ENCODE assay signal across 8 cellular contexts in the genomic region with DNA sequence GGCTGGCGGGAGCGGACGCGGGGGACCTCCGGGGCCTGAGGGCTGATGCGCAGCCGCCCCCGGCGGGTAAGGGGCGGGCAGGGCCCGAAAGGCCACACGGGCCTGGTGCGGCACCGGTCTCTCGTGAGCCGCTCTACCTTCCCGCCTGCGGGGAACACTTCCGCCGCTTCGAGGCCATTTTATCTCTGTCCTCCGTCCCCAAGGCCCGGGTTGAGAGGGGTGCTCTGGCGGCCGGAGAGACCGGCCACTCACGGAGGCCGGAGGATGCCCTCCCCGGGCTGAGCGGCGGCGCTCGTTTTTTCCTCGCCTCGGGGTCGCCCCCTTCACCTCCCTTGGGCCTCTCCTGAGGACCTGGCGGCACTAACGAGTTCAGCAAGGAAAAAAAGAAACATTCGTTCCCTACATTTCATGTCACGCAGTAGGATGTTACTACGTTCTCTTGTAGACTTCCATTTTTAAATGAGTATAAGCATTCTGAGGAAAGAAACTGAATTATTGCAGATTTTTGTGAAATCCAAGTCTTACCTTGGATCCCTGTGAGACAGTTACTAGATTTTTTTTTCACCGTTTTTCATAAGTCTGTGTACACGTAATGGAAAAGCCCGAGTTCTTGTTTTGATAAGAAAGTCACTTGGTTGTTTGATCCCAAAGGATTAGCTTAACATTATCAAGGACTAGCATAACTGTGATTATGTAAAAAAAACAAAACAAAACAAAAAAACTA. TPM values are rescaled to one million over a fixed set of nuclear protein-coding genes. Genes with fewer than 3 reads are reported as not detected.
DNase-seq lines count a peak whose midpoint lies in the region; ATAC-seq and TF ChIP-seq lines count a peak whose summit lies in the region.

No MANE protein-coding gene starts in this region.

- intact Hi-C loops in left ventricle myocardium superior (cut with micrococcal nuclease): no loop called here

- peaks cover 2% of the 10 kb centered on the region for H3K9me3 Mint-ChIP-seq in activated naive CD8-positive, alpha-beta T cell treated with anti-CD3 and anti-CD28 coated beads for 36 hours

- POLR2A ChIA-PET in HEK293T (lab: Yijun Ruan, JAX): interaction anchor here (1.1 to 6.7 kb wide), 10 partner anchors 10 to 101 kb away, joined by 3 to 97 read pairs (median 13); partner anchors contain the start of genes ACAT2, MRPL18, SOD2 and TCP1

- ATAC-seq in left ventricle myocardium superior: peak; percentile 51

- peak overlapping the region; percentile 99 for H3K4me3 ChIP-seq in MG63

- H3K4me1 Mint-ChIP-seq in activated naive CD8-positive, alpha-beta T cell treated with anti-CD3 and anti-CD28 coated beads for 36 hours: peaks cover 43% of the 10 kb centered on the region

- peak overlapping the region; percentile 88 for H3K4me3 Mint-ChIP-seq in activated naive CD8-positive, alpha-beta T cell treated with anti-CD3 and anti-CD28 coated beads for 36 hours

- peak overlapping the region; percentile 90 for H3K27ac Mint-ChIP-seq in activated naive CD8-positive, alpha-beta T cell treated with anti-CD3 and anti-CD28 coated beads for 36 hours

- peak; percentile 51 for DNase-seq in stimulated activated CD4-positive, alpha-beta T cell treated with anti-CD3 and anti-CD28 coated beads, Interleukin-1b, Interleukin-23, amount 100 ng/mL, for 48 hours
- DNase-seq in stimulated activated CD4-positive, alpha-beta T cell treated with anti-CD3 and anti-CD28 coated beads, Interleukin-4, amount 100 ng/mL, for 1 hour: no peak
- DNase-seq in HEK293T (ENCODE audit: extremely low spot score) (peak; percentile 52), MG63 (no peak), left ventricle myocardium superior (no peak), retina (peak; percentile 87), SKM-1 treated with dmso at 0.1 percent for 144 hours (lab: John Stamatoyannopoulos, UW; ENCODE audit: unreplicated experiment) (no peak)
- no peak for DNase-seq in activated naive CD8-positive, alpha-beta T cell treated with anti-CD3 and anti-CD28 coated beads for 36 hours

- no peaks in the 10 kb centered on the region for H3K27me3 ChIP-seq in MG63

- peaks cover 45% of the 10 kb centered on the region for H3K36me3 ChIP-seq in MG63

- CTCF ChIA-PET in HEK293T (lab: Yijun Ruan, JAX): no interaction called here

- H3K9me3 ChIP-seq in MG63: no peaks in the 10 kb centered on the region

- peaks cover 59% of the 10 kb centered on the region for H3K36me3 Mint-ChIP-seq in activated naive CD8-positive, alpha-beta T cell treated with anti-CD3 and anti-CD28 coated beads for 36 hours

- no peaks in the 10 kb centered on the region for H3K27me3 Mint-ChIP-seq in activated naive CD8-positive, alpha-beta T cell treated with anti-CD3 and anti-CD28 coated beads for 36 hours

TF ChIP-seq in HEK293T, 16 proteins besides CTCF, POLR2A, EP300 and RAD21:
- TF ChIP-seq FOXK2 (IDR thresholded peaks at IDR 0.05) (no peak), ZNF384 (IDR thresholded peaks at IDR 0.05) (no peak), LEF1 (IDR thresholded peaks at IDR 0.05; ENCODE audit: borderline replicate concordance) (peak; percentile 83; the same call in 1 of the 2 replicates)

RNA-seq across cellular contexts. Expression of gene WTAP, which starts 0.6 kb away (rescaled TPM):
- 65.3 and 94.1 TPM in 2 replicates for total RNA-seq in MG63 (2014; rRNA removed; shearing (Covaris generic); ENCODE audit: low replicate concordance)
- total RNA-seq in activated naive CD8-positive, alpha-beta T cell treated with anti-CD3 and anti-CD28 coated beads for 36 hours: 100 to 1,000 TPM in 1 of 2 experiments, 10 to 100 TPM in 1; 98.3 to 101 TPM
- total RNA-seq in left ventricle myocardium superior: 46.4 TPM

RNA-seq across cellular contexts. Expression of gene ACAT2, which starts 34.0 kb away (rescaled TPM):
- total RNA-seq in MG63 (2014; rRNA removed; shearing (Covaris generic); ENCODE audit: low replicate concordance): 33.7 and 45.2 TPM in 2 replicates
- 10 to 100 TPM; 67.8 to 68.4 TPM for total RNA-seq in activated naive CD8-positive, alpha-beta T cell treated with anti-CD3 and anti-CD28 coated beads for 36 hours
- 4.0 TPM for total RNA-seq in left ventricle myocardium superior

RNA-seq across cellular contexts. Expression of gene SOD2, which starts 34.8 kb away (rescaled TPM):
- 33.0 and 51.1 TPM in 2 replicates for total RNA-seq in MG63 (2014; rRNA removed; shearing (Covaris generic); ENCODE audit: low replicate concordance)
- 100 to 1,000 TPM; 112 to 122 TPM for total RNA-seq in activated naive CD8-positive, alpha-beta T cell treated with anti-CD3 and anti-CD28 coated beads for 36 hours
- 1,053 TPM for total RNA-seq in left ventricle myocardium superior

Comparison
In these comparisons a context has a peak if more than half of its experiments do, and no peak if none do; other contexts are left out.
1. DNase-seq: peak in stimulated activated CD4-positive, alpha-beta T cell treated with anti-CD3 and anti-CD28 coated beads, Interleukin-1b, Interleukin-23, amount 100 ng/mL, for 48 hours (single experiment), HEK293T (single experiment) and retina (single experiment); none in stimulated activated CD4-positive, alpha-beta T cell treated with anti-CD3 and anti-CD28 coated beads, Interleukin-4, amount 100 ng/mL, for 1 hour (single experiment), MG63 (single experiment), activated naive CD8-positive, alpha-beta T cell treated with anti-CD3 and anti-CD28 coated beads for 36 hours (single experiment), left ventricle myocardium superior (single experiment) and SKM-1 treated with dmso at 0.1 percent for 144 hours (single experiment).